In genomic region chr3:28291577-28291976, GRCh38 we compare ENCODE assay signal across 21 cellular contexts. TPM values are rescaled to one million over a fixed set of nuclear protein-coding genes. Genes with fewer than 3 reads are reported as not detected.
"Had no signal": no experiment of that assay in that cellular context is flagged by ENCODE, and none has a peak within 500 bp of the region (broad histone marks: within the 10 kb centered on the region; RNA-seq: fewer than 3 reads in every experiment).

No MANE protein-coding gene starts in this region.

- H3K27ac ChIP-seq: dorsolateral prefrontal cortex, foreskin keratinocyte, hepatocyte, lower lobe of right lung, suprapubic skin, transverse colon, vagina, WERI-Rb-1 had no signal

- DNase-seq: activated CD4-positive, alpha-beta memory T cell treated with anti-CD3 and anti-CD28 coated beads for 36 hours; activated CD4-positive, alpha-beta T cell treated with anti-CD3 and anti-CD28 coated beads for 36 hours; anterior cingulate cortex; caudate nucleus; dorsolateral prefrontal cortex; foreskin keratinocyte; lower lobe of right lung; occipital lobe; retina; stimulated activated CD8-positive, alpha-beta memory T cell treated with anti-CD3 and anti-CD28 coated beads, Interleukin-4, amount 100 ng/mL, for 48 hours; stimulated activated naive CD8-positive, alpha-beta T cell treated with anti-CD3 and anti-CD28 coated beads, Interleukin-15, Interleukin-2, amounts not matched to agents 100 U/mL and 50 U/mL, for 24 hours; transverse colon; WERI-Rb-1 had no signal

- H3K4me1 Mint-ChIP-seq: nephron had no signal

- H3K27ac Mint-ChIP-seq: activated CD4-positive, alpha-beta memory T cell treated with anti-CD3 and anti-CD28 coated beads for 36 hours; activated CD4-positive, alpha-beta T cell treated with anti-CD3 and anti-CD28 coated beads for 36 hours; activated T-helper 1 cell treated with anti-CD3 and anti-CD28 coated beads, Interleukin-12 subunit alpha, Interleukin-12 subunit beta, Interleukin-2, Interleukin-4 antibody, amounts not matched to agents 30 ng/mL and 10 ng/mL and 1 ng/mL, durations not matched to agents 14 hours and 24 hours and 36 hours; brain; nephron had no signal

- H3K4me1 ChIP-seq: foreskin keratinocyte had no signal

- H3K27me3 Mint-ChIP-seq: activated CD4-positive, alpha-beta memory T cell treated with anti-CD3 and anti-CD28 coated beads for 36 hours; activated CD4-positive, alpha-beta T cell treated with anti-CD3 and anti-CD28 coated beads for 36 hours had no signal

- H3K27me3 ChIP-seq: dorsolateral prefrontal cortex, foreskin keratinocyte, hepatocyte, suprapubic skin, transverse colon, vagina had no signal

- FAIRE-seq: keratinocyte had no signal

- H3K9me3 Mint-ChIP-seq: activated CD4-positive, alpha-beta memory T cell treated with anti-CD3 and anti-CD28 coated beads for 36 hours; activated T-helper 1 cell treated with anti-CD3 and anti-CD28 coated beads, Interleukin-12 subunit alpha, Interleukin-12 subunit beta, Interleukin-2, Interleukin-4 antibody, amounts not matched to agents 30 ng/mL and 10 ng/mL and 1 ng/mL, durations not matched to agents 14 hours and 24 hours and 36 hours; nephron had no signal

- H3K4me3 ChIP-seq: dorsolateral prefrontal cortex, hepatocyte, lower lobe of right lung, suprapubic skin, transverse colon, vagina had no signal

- H2AFZ ChIP-seq: hepatocyte had no signal

- H3K4me3 Mint-ChIP-seq: activated CD4-positive, alpha-beta memory T cell treated with anti-CD3 and anti-CD28 coated beads for 36 hours; activated CD4-positive, alpha-beta T cell treated with anti-CD3 and anti-CD28 coated beads for 36 hours; activated T-helper 1 cell treated with anti-CD3 and anti-CD28 coated beads, Interleukin-12 subunit alpha, Interleukin-12 subunit beta, Interleukin-2, Interleukin-4 antibody, amounts not matched to agents 30 ng/mL and 10 ng/mL and 1 ng/mL, durations not matched to agents 14 hours and 24 hours and 36 hours; brain; nephron had no signal

- H3K36me3 ChIP-seq: lower lobe of right lung, transverse colon, vagina, WERI-Rb-1 had no signal

- H3K9me3 ChIP-seq: lower lobe of right lung, suprapubic skin, transverse colon, vagina had no signal

- H3K4me2 ChIP-seq: hepatocyte had no signal

- H3K79me2 ChIP-seq: hepatocyte had no signal

- ATAC-seq: activated CD4-positive, alpha-beta T cell treated with anti-CD3 and anti-CD28 coated beads for 36 hours; foreskin keratinocyte; lower lobe of right lung; stimulated activated naive CD8-positive, alpha-beta T cell treated with anti-CD3 and anti-CD28 coated beads, Interleukin-15, Interleukin-2, amounts not matched to agents 100 U/mL and 50 U/mL, for 24 hours had no signal

RNA-seq across cellular contexts. Expression of gene ZCWPW2, which starts 56.9 kb away (rescaled TPM):
- total RNA-seq: activated T-helper 1 cell treated with anti-CD3 and anti-CD28 coated beads, Interleukin-12 subunit alpha, Interleukin-12 subunit beta, Interleukin-2, Interleukin-4 antibody, amounts not matched to agents 30 ng/mL and 10 ng/mL and 1 ng/mL, durations not matched to agents 14 hours and 24 hours and 36 hours; epithelial cell of proximal tubule had no signal
